ENCODE assay signal across 15 cellular contexts in the genomic region with DNA sequence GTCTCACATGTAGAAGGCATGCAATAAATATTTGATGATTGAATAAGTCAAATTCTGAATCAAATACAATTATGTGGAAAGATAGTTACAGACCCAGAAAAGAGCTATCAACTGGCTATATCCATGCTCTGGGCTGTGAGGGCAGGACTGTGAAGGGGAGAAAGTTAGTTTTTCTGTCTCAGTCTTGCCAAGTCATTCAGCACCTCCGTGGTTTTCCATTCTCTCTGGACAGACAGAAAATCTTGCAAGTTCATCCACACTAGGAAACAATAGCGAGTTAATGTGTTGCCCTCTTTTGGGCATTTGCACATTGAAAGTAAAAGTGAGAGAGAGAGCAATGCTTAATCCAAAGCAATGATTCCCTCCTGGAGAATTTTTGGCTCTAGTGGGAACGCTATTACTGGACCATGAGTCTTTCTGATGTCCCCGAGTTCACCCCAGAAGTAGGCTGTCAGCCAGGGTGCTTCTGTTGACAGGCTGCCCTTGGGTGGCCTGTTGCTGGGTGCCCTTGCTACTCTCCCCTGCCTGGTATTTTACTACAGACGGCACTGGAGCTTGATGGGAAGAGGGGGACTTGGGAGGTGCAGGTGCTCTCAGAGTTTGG.
DNase-seq lines count a peak whose midpoint lies in the region; ATAC-seq, FAIRE-seq and TF ChIP-seq lines count a peak whose summit lies in the region.
"Had no signal": no experiment of that assay in that cellular context is flagged by ENCODE, and none has a peak within 500 bp of the region (broad histone marks: within the 10 kb centered on the region; RNA-seq: fewer than 3 reads in every experiment).

No MANE protein-coding gene starts in this region.

- no peak for TF ChIP-seq EP300 in K562 (IDR thresholded peaks at IDR 0.05; ENCODE audit: low read length)

- in situ Hi-C loops in K562 (cut with MboI) = no loop called here
- in situ Hi-C loops in GM13977 (cut with MboI; ENCODE audit: low pct_unique_long_range_greater_than_20kb, low sequenced_read_pairs, unreplicated experiment) = no loop called here

- no peak overlapping the region for H2AFZ ChIP-seq in K562 (ENCODE audit: low read depth, low read length)

- TF ChIP-seq POLR2A in K562 (conservative IDR thresholded peaks at IDR 0.05) = no peak

- H3K4me1 ChIP-seq in K562 (replicated peaks in 1 of 2; ENCODE audit: control insufficient read depth in 2 of 2, insufficient read depth in 2 of 2, low read length in 2 of 2) (peaks cover 0 to 37% of the 10 kb centered on the region in 2 experiments; a peak in 3 of 5 replicates), right atrium auricular region (peaks cover 0 to 33% of the 10 kb centered on the region in 2 donors)

- no peaks in the 10 kb centered on the region for H4K20me1 ChIP-seq in K562 (replicated peaks; ENCODE audit: control insufficient read depth, insufficient read depth, low read length)

- H3K79me2 ChIP-seq in K562 (ENCODE audit: control insufficient read depth, insufficient read depth, low read length) = no peaks in the 10 kb centered on the region

- POLR2A ChIA-PET in K562 (lab: Yijun Ruan, JAX) = interaction anchor here (0.7 to 1.1 kb wide), 2 partner anchors 10 to 98 kb away, joined by 3 to 4 read pairs; no protein-coding TSS in a partner anchor

- no peak for TF ChIP-seq RAD21 in K562 (CRISPR knock-in tag; conservative IDR thresholded peaks at IDR 0.05 in 1 of 2, IDR thresholded peaks at IDR 0.05 in 1 of 2)

- H3K4me3 ChIP-seq in GM12865 (ENCODE audit: low read depth, low read length) (no peak overlapping the region), K562 (no peak overlapping the region), right atrium auricular region (no peak overlapping the region)
- H3K4me3 ChIP-seq: tibial nerve had no signal

- H3K27me3 ChIP-seq in K562 (ENCODE audit: control insufficient read depth in 2 of 2, insufficient read depth in 2 of 2, low read length in 2 of 2) (no peaks in the 10 kb centered on the region), right atrium auricular region (no peaks in the 10 kb centered on the region)
- H3K27me3 ChIP-seq: tibial nerve had no signal

- H3K4me2 ChIP-seq in K562 (ENCODE audit: insufficient read depth, low read length) = no peak overlapping the region; the same call in 1 of the 2 replicates

- H3K27ac ChIP-seq in K562 (ENCODE audit: extremely low read depth, low read depth, low read length) = no peak overlapping the region
- H3K27ac ChIP-seq in right atrium auricular region = peak overlapping the region; percentile 52 to 77
- H3K27ac ChIP-seq: tibial nerve had no signal

- H3K9me1 ChIP-seq in K562 (ENCODE audit: control insufficient read depth, insufficient read depth, low read length) = no peaks in the 10 kb centered on the region

- no peak for FAIRE-seq in K562 (lab: Jason Lieb, UNC)

- ATAC-seq in K562 (no peak), sciatic nerve (peak; percentile 49)
- ATAC-seq: activated T-cell treated with anti-CD3 and anti-CD28 coated beads, Interleukin-2, amount 50 U/mL, for 72 hours had no signal

- H3K9me3 ChIP-seq in K562 (replicated peaks; ENCODE audit: control insufficient read depth, insufficient read depth, low read depth, low read length) (no peaks in the 10 kb centered on the region), right atrium auricular region (no peaks in the 10 kb centered on the region)
- H3K9me3 ChIP-seq: tibial nerve had no signal

- no peaks in the 10 kb centered on the region for H3K36me3 ChIP-seq in K562 (ENCODE audit: control insufficient read depth, insufficient read depth, low read length)
- no peaks in the 10 kb centered on the region for H3K36me3 ChIP-seq in right atrium auricular region
- H3K36me3 ChIP-seq: tibial nerve had no signal

- CTCF ChIA-PET in K562 (lab: Yijun Ruan, JAX; ENCODE audit: low intra/inter-chr PET ratio) = no interaction called here

- TF ChIP-seq CTCF in GM12865 (IDR thresholded peaks at IDR 0.05; ENCODE audit: insufficient read depth, low read depth, low read length, missing control alignments) = no peak
- no peak for TF ChIP-seq CTCF in K562 (IDR thresholded peaks at IDR 0.05 in 2 of 3, conservative IDR thresholded peaks at IDR 0.05 in 1 of 3; ENCODE audit: insufficient read depth in 2 of 3, low read depth in 1 of 3, low read length in 3 of 3)
- no peak for TF ChIP-seq CTCF in right atrium auricular region (IDR thresholded peaks at IDR 0.05)
- no peak for TF ChIP-seq CTCF in GM13977 (IDR thresholded peaks at IDR 0.05; ENCODE audit: extremely low read depth, insufficient read depth, missing control alignments)

- H3K9ac ChIP-seq in K562 (ENCODE audit: insufficient read depth in 1 of 2, low read depth in 2 of 2, low read length in 2 of 2) = no peak overlapping the region

- WGBS in K562 (ENCODE audit: insufficient coverage, low coverage, missing lambda C conversion rate) = 13% methylated on average over 4 of the region's 5 CpGs

- no TSS peak for BruUV-seq in K562 (replicated peaks; lab: Mats Ljungman, UMichigan)

- DNase-seq in GM12865 (ENCODE audit: low read depth) (peak; percentile 20), K562 (ENCODE audit: extremely low read depth in 1 of 4, low spot score in 3 of 4) (no peak), right atrium auricular region (ENCODE audit: low spot score) (peak; percentile 68), sciatic nerve (ENCODE audit: low spot score) (peak; percentile 36), KG1 (lab: John Stamatoyannopoulos, UW) (no peak), NCI-H2029 (lab: John Stamatoyannopoulos, UW) (no peak), NOMO-1 treated with dmso at 0.1 percent for 144 hours (lab: John Stamatoyannopoulos, UW; ENCODE audit: unreplicated experiment) (no peak), GM13977 (ENCODE audit: low spot score) (no peak)
- DNase-seq: activated CD4-positive, alpha-beta T cell treated with anti-CD3 and anti-CD28 coated beads, Interleukin-2, amount 50 U/mL, for 1 hour; activated T-cell treated with anti-CD3 and anti-CD28 coated beads, Interleukin-2, amount 50 U/mL, for 72 hours; amniotic stem cell; DMS79 treated with DMSO at 0.1 percent for 48 hours; IMR-90; NCI-H446 treated with DMSO at 0.1 percent for 48 hours had no signal

- intact Hi-C loops in K562 (cut with micrococcal nuclease) (no loop called here), sciatic nerve (cut with DNase I) (no loop called here)

TF ChIP-seq in K562, 482 proteins besides CTCF, POLR2A, EP300 and RAD21:
- no peak for TF ChIP-seq KAT8 (IDR thresholded peaks at IDR 0.05; ENCODE audit: low read depth)
- TF ChIP-seq ZNF589 (CRISPR knock-in tag; IDR thresholded peaks at IDR 0.05; ENCODE audit: low read depth) = peak; percentile 24; the same call in 1 of the 2 replicates
- TF ChIP-seq C11orf30 (IDR thresholded peaks at IDR 0.05; ENCODE audit: low read depth) = peak; percentile 56; the same call in 1 of the 2 replicates
- TF ChIP-seq BACH1 (tag; IDR thresholded peaks at IDR 0.05) = 0 out of 2 replicates have a peak, but pooled peaks have one; percentile 25
- TF ChIP-seq MAFG (tag; conservative IDR thresholded peaks at IDR 0.05) = 0 out of 2 replicates have a peak, but pooled peaks have one; percentile 30
- TF ChIP-seq ATF7 (IDR thresholded peaks at IDR 0.05) = no peak
- TF ChIP-seq CSDE1 (IDR thresholded peaks at IDR 0.05) = no peak
- peak; percentile 75 for TF ChIP-seq NFE2 (IDR thresholded peaks at IDR 0.05; ENCODE audit: low read depth)

Comparison
In these comparisons a context has a peak if more than half of its experiments do, and no peak if none do; other contexts are left out.
1. DNase-seq: peak in GM12865 (single experiment), right atrium auricular region (single experiment) and sciatic nerve (single experiment); none in K562 (0 of 4), KG1 (single experiment), NCI-H2029 (single experiment), NOMO-1 treated with dmso at 0.1 percent for 144 hours (single experiment) and GM13977 (single experiment).